Comparison of ENCODE assay signal across 8 cellular contexts in genomic region chr2:71100195-71100964, GRCh38. TPM values are rescaled to one million over a fixed set of nuclear protein-coding genes. Genes with fewer than 3 reads are reported as not detected.
DNase-seq lines count a peak whose midpoint lies in the region; ATAC-seq and TF ChIP-seq lines count a peak whose summit lies in the region.

No MANE protein-coding gene starts in this region.

- DNase-seq in COLO668 (lab: John Stamatoyannopoulos, UW; ENCODE audit: unreplicated experiment), result peak; percentile 44
- peak; percentile 51 for DNase-seq in HCT116 (ENCODE audit: low read depth, low spot score)
- peak; percentile 8 for DNase-seq in NCI-H526 treated with DMSO at 0.1 percent for 48 hours (lab: John Stamatoyannopoulos, UW)
- DNase-seq in activated CD4-positive, alpha-beta memory T cell treated with anti-CD3 and anti-CD28 coated beads for 36 hours, result peak; percentile 69
- DNase-seq in epidermal melanocyte (ENCODE audit: insufficient read length, low spot score), result peak; percentile 77
- DNase-seq in myocyte (ENCODE audit: low read depth), result peak; percentile 57
- DNase-seq in superior temporal gyrus (ENCODE audit: extremely low spot score), result peak; percentile 25

- no peaks in the 10 kb centered on the region for H3K27me3 ChIP-seq in HCT116 (ENCODE audit: insufficient read depth, low read length)

- peak overlapping the region; percentile 99 for H2AFZ ChIP-seq in HCT116 (ENCODE audit: low read depth, low read length, poor library complexity, severe bottlenecking)

- H3K9me3 Mint-ChIP-seq in activated CD4-positive, alpha-beta memory T cell treated with anti-CD3 and anti-CD28 coated beads for 36 hours, result peaks cover under 1% of the 10 kb centered on the region

- H3K9me3 ChIP-seq in HCT116 (ENCODE audit: control insufficient read depth in 1 of 2, insufficient read depth in 1 of 2, low read depth in 1 of 2, low read length in 2 of 2), result no peaks in the 10 kb centered on the region

- ATAC-seq in HCT116 (peak; percentile 99), GM21423 (IDR thresholded peaks at IDR 0.05; ENCODE audit: unreplicated experiment) (no peak)

- no peak overlapping the region for H3K4me3 Mint-ChIP-seq in activated CD4-positive, alpha-beta memory T cell treated with anti-CD3 and anti-CD28 coated beads for 36 hours

- no peaks in the 10 kb centered on the region for H3K36me3 ChIP-seq in HCT116 (ENCODE audit: control insufficient read depth in 1 of 2, insufficient read depth in 2 of 2, low read length in 2 of 2)

- H3K27ac Mint-ChIP-seq in activated CD4-positive, alpha-beta memory T cell treated with anti-CD3 and anti-CD28 coated beads for 36 hours, result no peak overlapping the region

- POLR2A ChIA-PET in HCT116 (lab: Charles Lee), result interaction anchor here (0.6 to 1.2 kb wide), 4 partner anchors 14 to 771 kb away, joined by 3 to 4 read pairs (median 4); partner anchors contain the start of genes MPHOSPH10 and NAGK
- POLR2A ChIA-PET in activated CD4-positive, alpha-beta memory T cell treated with anti-CD3 and anti-CD28 coated beads for 36 hours (lab: Charles Lee), result interaction anchor here (0.9 kb wide), 1 partner anchor 31 kb away, joined by 3 read pairs; no protein-coding TSS in a partner anchor

- peaks cover 0 to 2% of the 10 kb centered on the region in 2 experiments; a peak in 1 of 4 replicates for H3K4me1 ChIP-seq in HCT116 (ENCODE audit: control insufficient read depth in 1 of 2, insufficient read depth in 2 of 2, low read length in 2 of 2)

- H3K27me3 Mint-ChIP-seq in activated CD4-positive, alpha-beta memory T cell treated with anti-CD3 and anti-CD28 coated beads for 36 hours, result no peaks in the 10 kb centered on the region

- H3K9me2 ChIP-seq in HCT116 (ENCODE audit: insufficient read depth), result no peaks in the 10 kb centered on the region

- no TSS peak for BruUV-seq in HCT116 (replicated peaks; lab: Mats Ljungman, UMichigan)

- H3K27ac ChIP-seq in HCT116 (ENCODE audit: low read depth, low read length), result no peak overlapping the region

- no peak for TF ChIP-seq POLR2A in HCT116 (IDR thresholded peaks at IDR 0.05; ENCODE audit: borderline replicate concordance, extremely low read depth, insufficient read depth, insufficient read length)

- H3K9ac ChIP-seq in HCT116 (ENCODE audit: low read length), result no peak overlapping the region

- TF ChIP-seq CTCF in HCT116 (IDR thresholded peaks at IDR 0.05 in 2 of 3, conservative IDR thresholded peaks at IDR 0.05 in 1 of 3; ENCODE audit: borderline replicate concordance in 1 of 3, insufficient read depth in 1 of 3, low read depth in 2 of 3, low read length in 2 of 3), result peak; percentile 59 to 81 (median 68); a peak in 5 of 6 replicates

- H3K36me3 Mint-ChIP-seq in activated CD4-positive, alpha-beta memory T cell treated with anti-CD3 and anti-CD28 coated beads for 36 hours, result no peaks in the 10 kb centered on the region

- H3K4me1 Mint-ChIP-seq in activated CD4-positive, alpha-beta memory T cell treated with anti-CD3 and anti-CD28 coated beads for 36 hours (ENCODE audit: low read depth), result no peaks in the 10 kb centered on the region

- RAD21 ChIA-PET in HCT116 (lab: Charles Lee; ENCODE audit: low non-redundant PET in 1 of 2, low total read pairs in 2 of 2, uncharacterized antibody in 2 of 2, unreplicated experiment in 2 of 2), result interaction anchor here in 1 of 2 experiments (1.1 kb wide), 1 partner anchor 55 kb away, joined by 6 read pairs; no protein-coding TSS in a partner anchor

- peak; percentile 66 for TF ChIP-seq RAD21 in HCT116 (IDR thresholded peaks at IDR 0.05; ENCODE audit: low read depth)

- CTCF ChIA-PET in HCT116 (lab: Charles Lee), result interaction anchor here (0.6 to 2.7 kb wide), 19 partner anchors 9 to 1349 kb away, joined by 3 to 17 read pairs (median 5); partner anchors contain the start of genes NAGK and ZNF638
- CTCF ChIA-PET in activated CD4-positive, alpha-beta memory T cell treated with anti-CD3 and anti-CD28 coated beads for 36 hours (lab: Charles Lee), result interaction anchor here (0.5 to 3.2 kb wide), 26 partner anchors 9 to 409 kb away, joined by 3 to 28 read pairs (median 5); partner anchors contain the start of genes MCEE, MPHOSPH10, NAGK and ZNF638

- peak overlapping the region; percentile 34; the same call in 1 of the 2 replicates for H3K4me2 ChIP-seq in HCT116 (ENCODE audit: low read length)

- no peaks in the 10 kb centered on the region for H3K79me2 ChIP-seq in HCT116 (ENCODE audit: insufficient read depth, low read length)

- no peak overlapping the region for H3K4me3 ChIP-seq in HCT116 (replicated peaks in 1 of 2; ENCODE audit: low read depth in 1 of 2, low read length in 2 of 2)

- intact Hi-C loops in HCT116 (cut with micrococcal nuclease), result no loop called here
- intact Hi-C loops in activated CD4-positive, alpha-beta memory T cell treated with anti-CD3 and anti-CD28 coated beads for 36 hours (cut with micrococcal nuclease), result loop anchor here (1.0 kb wide), 1 partner anchor 30 kb away; the partner anchor contains the start of genes MCEE and MPHOSPH10

- H4K20me1 ChIP-seq in HCT116 (ENCODE audit: insufficient read depth), result no peaks in the 10 kb centered on the region

TF ChIP-seq in HCT116, 20 proteins besides CTCF, POLR2A, EP300 and RAD21:
- TF ChIP-seq CBX3 (IDR thresholded peaks at IDR 0.05; ENCODE audit: low read depth), result peak; percentile 30; the same call in 1 of the 2 replicates
- TF ChIP-seq POLR2AphosphoS5 (IDR thresholded peaks at IDR 0.05; ENCODE audit: low read depth, low read length), result no peak
- peak; percentile 80 for TF ChIP-seq YY1 (IDR thresholded peaks at IDR 0.05; ENCODE audit: extremely low read depth, insufficient replicate concordance, low read depth, low read length)
- 0 out of 2 replicates have a peak, but pooled peaks have one; percentile 15 for TF ChIP-seq MAX (IDR thresholded peaks at IDR 0.05)

RNA-seq across cellular contexts. Expression of gene MCEE, which starts 29.6 kb away (rescaled TPM):
- total RNA-seq in HCT116 (2021; ENCODE audit: unreplicated experiment), result 9.0 TPM
- 4.2 and 4.5 TPM in 2 replicates for polyA plus RNA-seq in HCT116 (2012)
- 10 to 100 TPM; 12.0 to 16.1 TPM for total RNA-seq in activated CD4-positive, alpha-beta memory T cell treated with anti-CD3 and anti-CD28 coated beads for 36 hours
- 16.1 and 16.4 TPM in 2 replicates for total RNA-seq in myocyte
- polyA plus RNA-seq in myocyte (2012), result 17.1 TPM

RNA-seq across cellular contexts. Expression of gene MPHOSPH10, which starts 30.1 kb away (rescaled TPM):
- 36.7 TPM for total RNA-seq in HCT116 (2021; ENCODE audit: unreplicated experiment)
- polyA plus RNA-seq in HCT116 (2012), result 5.9 and 9.1 TPM in 2 replicates
- total RNA-seq in activated CD4-positive, alpha-beta memory T cell treated with anti-CD3 and anti-CD28 coated beads for 36 hours, result 10 to 100 TPM; 37.1 to 38.5 TPM
- 25.9 and 29.0 TPM in 2 replicates for total RNA-seq in myocyte
- 13.4 TPM for polyA plus RNA-seq in myocyte (2012)

RNA-seq across cellular contexts. Expression of gene NAGK, which starts 31.9 kb away (rescaled TPM):
- total RNA-seq in HCT116 (2021; ENCODE audit: unreplicated experiment) (36.8 TPM), myocyte (54.6 and 75.3 TPM in 2 replicates)
- polyA plus RNA-seq in HCT116 (2012), result 20.3 and 29.3 TPM in 2 replicates
- total RNA-seq in activated CD4-positive, alpha-beta memory T cell treated with anti-CD3 and anti-CD28 coated beads for 36 hours, result 10 to 100 TPM; 47.5 to 54.7 TPM
- 198 TPM for polyA plus RNA-seq in myocyte (2012)

Comparison
In these comparisons a context has a peak if more than half of its experiments do, and no peak if none do; other contexts are left out.
1. DNase-seq: peak in every context shown above with its lines; median percentile 77 in epidermal melanocyte; 69 in activated CD4-positive, alpha-beta memory T cell treated with anti-CD3 and anti-CD28 coated beads for 36 hours; 57 in myocyte; 51 in HCT116; 44 in COLO668; 25 in superior temporal gyrus; 8 in NCI-H526 treated with DMSO at 0.1 percent for 48 hours.